9 cellular contexts compared by ENCODE assay signal in the genomic region with DNA sequence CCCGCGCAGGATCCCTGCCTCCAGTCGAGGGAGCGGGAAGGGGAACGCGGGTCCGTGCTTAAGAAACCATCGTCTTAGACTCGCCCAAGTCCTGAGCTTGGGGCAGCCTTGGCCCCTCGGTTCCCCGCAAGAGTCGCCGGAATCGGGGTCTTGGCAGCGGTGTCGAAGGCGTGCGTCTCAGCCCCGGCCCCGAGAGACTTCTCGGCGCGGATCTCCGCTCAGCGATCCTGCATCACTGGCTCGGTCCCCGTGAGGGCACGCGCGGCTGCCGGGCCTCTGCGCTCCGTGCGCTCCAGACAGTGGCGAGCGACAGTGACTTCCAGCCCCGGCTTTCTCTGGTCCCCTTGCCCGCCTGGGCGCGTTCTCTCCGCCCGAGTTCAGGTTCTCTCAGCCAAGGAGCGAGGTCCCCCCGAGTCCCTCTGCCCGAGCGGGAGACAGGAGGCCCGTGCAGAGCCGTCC. TPM values are rescaled to one million over a fixed set of nuclear protein-coding genes. Genes with fewer than 3 reads are reported as not detected.
DNase-seq lines count a peak whose midpoint lies in the region; ATAC-seq and TF ChIP-seq lines count a peak whose summit lies in the region.
"Had no signal": no experiment of that assay in that cellular context is flagged by ENCODE, and none has a peak within 500 bp of the region (broad histone marks: within the 10 kb centered on the region; RNA-seq: fewer than 3 reads in every experiment).

No MANE protein-coding gene starts in this region.

- H2AFZ ChIP-seq in neuronal stem cell (ENCODE audit: low read length): peak overlapping the region; percentile 88

- H3K79me1 ChIP-seq in neuronal stem cell (ENCODE audit: low read depth, low read length): no peaks in the 10 kb centered on the region

- peak overlapping the region; percentile 56 for H2BK5ac ChIP-seq in neuronal stem cell (ENCODE audit: low read length)

- no peaks in the 10 kb centered on the region; a peak in 1 of 22 replicates for H3K36me3 ChIP-seq in BLaER1 treated with 17β-estradiol and CSF1 and Interleukin-3, amounts not matched to agents 10 nM and 100 nM
- H3K36me3 ChIP-seq in neuronal stem cell (replicated peaks in 1 of 2; ENCODE audit: control insufficient read depth in 2 of 2, insufficient read depth in 2 of 2, low read length in 2 of 2): peaks cover 0 to 16% of the 10 kb centered on the region in 2 donors

- H3K14ac ChIP-seq in neuronal stem cell (ENCODE audit: low read length): no peak overlapping the region

- H4K20me1 ChIP-seq in BLaER1 treated with 17β-estradiol and CSF1 and Interleukin-3, amounts not matched to agents 10 nM and 100 nM: peaks cover 0 to 16% (median 10%) of the 10 kb centered on the region in 11 experiments; a peak in 15 of 22 replicates

- H3K4me3 ChIP-seq in BLaER1 treated with 17β-estradiol and CSF1 and Interleukin-3, amounts not matched to agents 10 nM and 100 nM: peak overlapping the region; percentile 59 to 78 (median 72)
- H3K4me3 ChIP-seq in fibroblast of pulmonary artery (replicated peaks; ENCODE audit: low read depth, low read length) (peak overlapping the region; percentile 67), neuronal stem cell (ENCODE audit: low read length in 2 of 2) (peak overlapping the region; percentile 90 to 94)
- H3K4me3 ChIP-seq: GM12878 had no signal

- WGBS in neuronal stem cell (ENCODE audit: extremely low coverage in 2 of 2, insufficient read length in 2 of 2, insufficient replicate concordance in 1 of 2), 2 donors: no CpG with 5 or more reads among the region's 48 CpGs

- no peak overlapping the region for H2BK12ac ChIP-seq in neuronal stem cell (ENCODE audit: low read length)

- no peak for TF ChIP-seq CTCF in fibroblast of pulmonary artery (IDR thresholded peaks at IDR 0.05; ENCODE audit: low read length, missing control alignments)

- H3K18ac ChIP-seq in neuronal stem cell (ENCODE audit: low read length): peak overlapping the region; percentile 95

- H3K4ac ChIP-seq in neuronal stem cell (ENCODE audit: low read length): no peak overlapping the region

- DNase-seq in fibroblast of pulmonary artery (ENCODE audit: low read depth) (no peak), neuronal stem cell (ENCODE audit: low spot score) (no peak), EL (no peak)

- H3K4me1 ChIP-seq in BLaER1 treated with 17β-estradiol and CSF1 and Interleukin-3, amounts not matched to agents 10 nM and 100 nM: peaks cover 22 to 32% (median 28%) of the 10 kb centered on the region in 10 experiments; a peak in 19 of 20 replicates
- H3K4me1 ChIP-seq in neuronal stem cell (ENCODE audit: control insufficient read depth in 2 of 2, insufficient read depth in 1 of 2, low read depth in 1 of 2, low read length in 2 of 2): peaks cover 2 to 13% of the 10 kb centered on the region in 2 donors

- H3K23ac ChIP-seq in neuronal stem cell (ENCODE audit: low read depth, low read length, poor library complexity): peak overlapping the region; percentile 68

- H2AK5ac ChIP-seq in neuronal stem cell (ENCODE audit: low read depth, low read length): peak overlapping the region; percentile 11

- ATAC-seq in SK-N-SH treated with all-trans-retinoic acid at 6 μM for 48 hours (peak; percentile 42), HG02938 (IDR thresholded peaks at IDR 0.05; ENCODE audit: unreplicated experiment) (no peak), HG02970 (IDR thresholded peaks at IDR 0.05; ENCODE audit: low FRiP score, unreplicated experiment) (no peak), GM21529 (IDR thresholded peaks at IDR 0.05; ENCODE audit: unreplicated experiment) (no peak)
- ATAC-seq: GM12878 had no signal

- no peak overlapping the region for H4K8ac ChIP-seq in neuronal stem cell (ENCODE audit: low read depth, low read length)

- H3K9me3 ChIP-seq in BLaER1 treated with 17β-estradiol and CSF1 and Interleukin-3, amounts not matched to agents 10 nM and 100 nM (replicated peaks in 1 of 11): 0 out of 22 replicates have a peak, but pooled peaks cover 0 to 3% (median 0%) of the 10 kb centered on the region in 11 experiments
- peaks cover 0 to 2% of the 10 kb centered on the region in 2 donors for H3K9me3 ChIP-seq in neuronal stem cell (replicated peaks in 1 of 2; ENCODE audit: control insufficient read depth in 2 of 2, insufficient read depth in 1 of 2, low read depth in 1 of 2, low read length in 2 of 2)

- H3K9ac ChIP-seq in BLaER1 treated with 17β-estradiol and CSF1 and Interleukin-3, amounts not matched to agents 10 nM and 100 nM: peak overlapping the region; percentile 40 to 83 (median 70); a peak in 21 of 22 replicates
- H3K9ac ChIP-seq in neuronal stem cell (ENCODE audit: low read depth, low read length, poor library complexity): peak overlapping the region; percentile 93

- no peak overlapping the region for H4K91ac ChIP-seq in neuronal stem cell (ENCODE audit: low read depth, low read length, poor library complexity)

- peak overlapping the region in 9 of 11 experiments; percentile 13 to 66 (median 31); a peak in 11 of 22 replicates for H3K27ac ChIP-seq in BLaER1 treated with 17β-estradiol and CSF1 and Interleukin-3, amounts not matched to agents 10 nM and 100 nM
- H3K27ac ChIP-seq in neuronal stem cell (replicated peaks; ENCODE audit: low read length): no peak overlapping the region

- H3K4me2 ChIP-seq in BLaER1 treated with 17β-estradiol and CSF1 and Interleukin-3, amounts not matched to agents 10 nM and 100 nM: peak overlapping the region; percentile 89 to 100 (median 99)
- peak overlapping the region; percentile 98 for H3K4me2 ChIP-seq in neuronal stem cell (ENCODE audit: insufficient read depth, low read length, poor library complexity, severe bottlenecking)

- peak overlapping the region; percentile 79 for H2BK15ac ChIP-seq in neuronal stem cell (ENCODE audit: low read length)

- H2BK120ac ChIP-seq in neuronal stem cell (ENCODE audit: low read depth, low read length): peak overlapping the region; percentile 61

- peaks cover 28 to 53% (median 36%) of the 10 kb centered on the region in 11 experiments for H3K27me3 ChIP-seq in BLaER1 treated with 17β-estradiol and CSF1 and Interleukin-3, amounts not matched to agents 10 nM and 100 nM
- H3K27me3 ChIP-seq in neuronal stem cell (ENCODE audit: control insufficient read depth in 3 of 3, insufficient read depth in 3 of 3, low read depth in 1 of 3, low read length in 3 of 3): peaks cover 0 to 8% (median 0%) of the 10 kb centered on the region in 3 experiments

TF ChIP-seq in SK-N-SH treated with all-trans-retinoic acid at 6 μM for 48 hours, 23 proteins besides CTCF, POLR2A, EP300 and RAD21:
- TF ChIP-seq ZNF8 (CRISPR knock-in tag; IDR thresholded peaks at IDR 0.05): no peak
- no peak for TF ChIP-seq ISL1 (CRISPR knock-in tag; IDR thresholded peaks at IDR 0.05)
- TF ChIP-seq PPARA (CRISPR knock-in tag; IDR thresholded peaks at IDR 0.05; ENCODE audit: borderline replicate concordance): no peak
- TF ChIP-seq CSDC2 (CRISPR knock-in tag; IDR thresholded peaks at IDR 0.05): no peak
- TF ChIP-seq ZNF70 (CRISPR knock-in tag; IDR thresholded peaks at IDR 0.05): no peak
- TF ChIP-seq ARNTL (CRISPR knock-in tag; IDR thresholded peaks at IDR 0.05; ENCODE audit: borderline replicate concordance, low read depth): no peak
- no peak for TF ChIP-seq SNAI2 (CRISPR knock-in tag; IDR thresholded peaks at IDR 0.05)
- TF ChIP-seq OSR1 (CRISPR knock-in tag; IDR thresholded peaks at IDR 0.05): no peak
- TF ChIP-seq GLIS3 (CRISPR knock-in tag; IDR thresholded peaks at IDR 0.05): no peak
- no peak for TF ChIP-seq TOX (CRISPR knock-in tag; IDR thresholded peaks at IDR 0.05; ENCODE audit: borderline replicate concordance)
- no peak for TF ChIP-seq CSRNP3 (CRISPR knock-in tag; IDR thresholded peaks at IDR 0.05)
- no peak for TF ChIP-seq ZC3H10 (CRISPR knock-in tag; IDR thresholded peaks at IDR 0.05)
- TF ChIP-seq RARB (CRISPR knock-in tag; IDR thresholded peaks at IDR 0.05): no peak
- TF ChIP-seq, protein P1, sequence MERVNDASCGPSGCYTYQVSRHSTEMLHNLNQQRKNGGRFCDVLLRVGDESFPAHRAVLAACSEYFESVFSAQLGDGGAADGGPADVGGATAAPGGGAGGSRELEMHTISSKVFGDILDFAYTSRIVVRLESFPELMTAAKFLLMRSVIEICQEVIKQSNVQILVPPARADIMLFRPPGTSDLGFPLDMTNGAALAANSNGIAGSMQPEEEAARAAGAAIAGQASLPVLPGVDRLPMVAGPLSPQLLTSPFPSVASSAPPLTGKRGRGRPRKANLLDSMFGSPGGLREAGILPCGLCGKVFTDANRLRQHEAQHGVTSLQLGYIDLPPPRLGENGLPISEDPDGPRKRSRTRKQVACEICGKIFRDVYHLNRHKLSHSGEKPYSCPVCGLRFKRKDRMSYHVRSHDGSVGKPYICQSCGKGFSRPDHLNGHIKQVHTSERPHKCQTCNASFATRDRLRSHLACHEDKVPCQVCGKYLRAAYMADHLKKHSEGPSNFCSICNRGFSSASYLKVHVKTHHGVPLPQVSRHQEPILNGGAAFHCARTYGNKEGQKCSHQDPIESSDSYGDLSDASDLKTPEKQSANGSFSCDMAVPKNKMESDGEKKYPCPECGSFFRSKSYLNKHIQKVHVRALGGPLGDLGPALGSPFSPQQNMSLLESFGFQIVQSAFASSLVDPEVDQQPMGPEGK (CRISPR knock-in tag; IDR thresholded peaks at IDR 0.05; ENCODE audit: borderline replicate concordance): no peak
- no peak for TF ChIP-seq ESRRG (CRISPR knock-in tag; IDR thresholded peaks at IDR 0.05)

RNA-seq across cellular contexts. Expression of gene HS3ST3A1, which starts 0.4 kb away (rescaled TPM):
- polyA plus RNA-seq in neuronal stem cell (2013, experiment 1 of 2): 12.8 TPM
- 13.0 TPM for polyA plus RNA-seq in neuronal stem cell (2013, experiment 2 of 2)
